ENCODE assay signal across 21 cellular contexts in genomic region chr17:80386341-80386740, GRCh38.
"Had no signal": no experiment of that assay in that cellular context is flagged by ENCODE, and none has a peak within 500 bp of the region (broad histone marks: within the 10 kb centered on the region; RNA-seq: fewer than 3 reads in every experiment).

No MANE protein-coding gene starts in this region.

- ATAC-seq: left lobe of liver; lower lobe of right lung; naive thymus-derived CD4-positive, alpha-beta T cell; pancreas; right lobe of liver; stimulated activated memory B cell treated with anti-CD40 and anti-IgM and Interleukin-4, amounts not matched to agents 10 μg/mL and 1 μg/mL and 100 μg/mL, for 72 hours; T-cell had no signal

- H3K9me3 ChIP-seq: lower lobe of right lung, neutrophil, pancreas, right lobe of liver, SJCRH30, thoracic aorta, vagina had no signal

- H3K4me3 ChIP-seq: lower lobe of right lung, pancreas, right lobe of liver, SJCRH30, thoracic aorta, vagina had no signal

- H3K27me3 ChIP-seq: neutrophil, pancreas, right lobe of liver, SJCRH30, vagina had no signal

- H3K36me3 ChIP-seq: SJCRH30 had no signal

- H3K4me1 ChIP-seq: lower lobe of right lung, pancreas, right lobe of liver, vagina had no signal

- H3K27me3 Mint-ChIP-seq: activated naive CD8-positive, alpha-beta T cell treated with anti-CD3 and anti-CD28 coated beads, Interleukin-2, amount 10 ng/mL, durations not matched to agents 7 days and 5 days; dendritic cell treated with granulocyte-macrophage colony-stimulating factor and Interleukin-4, amounts not matched to agents 40 ng/mL and 50 ng/mL, for 4 days; naive thymus-derived CD4-positive, alpha-beta T cell; stimulated activated memory B cell treated with anti-CD40 and anti-IgM and Interleukin-4, amounts not matched to agents 10 μg/mL and 1 μg/mL and 100 μg/mL, for 72 hours; T-cell; type B pancreatic cell had no signal

- H3K4me1 Mint-ChIP-seq: stimulated activated memory B cell treated with anti-CD40 and anti-IgM and Interleukin-4, amounts not matched to agents 10 μg/mL and 1 μg/mL and 100 μg/mL, for 72 hours had no signal

- H3K9me3 Mint-ChIP-seq: activated naive CD8-positive, alpha-beta T cell treated with anti-CD3 and anti-CD28 coated beads, Interleukin-2, amount 10 ng/mL, durations not matched to agents 7 days and 5 days; activated T-helper 2 cell treated with anti-CD3 and anti-CD28 coated beads, Interferon-gamma antibody, Interleukin-2, Interleukin-4, amounts not matched to agents 10 μg/mL and 5 μg/mL and 100 μg/mL, durations not matched to agents 14 hours and 24 hours and 36 hours; dendritic cell treated with granulocyte-macrophage colony-stimulating factor and Interleukin-4, amounts not matched to agents 40 ng/mL and 50 ng/mL, for 4 days; stimulated activated memory B cell treated with anti-CD40 and anti-IgM and Interleukin-4, amounts not matched to agents 10 μg/mL and 1 μg/mL and 100 μg/mL, for 72 hours; T-cell; type B pancreatic cell had no signal

- H3K4me3 Mint-ChIP-seq: activated naive CD8-positive, alpha-beta T cell treated with anti-CD3 and anti-CD28 coated beads, Interleukin-2, amount 10 ng/mL, durations not matched to agents 7 days and 5 days; dendritic cell treated with granulocyte-macrophage colony-stimulating factor and Interleukin-4, amounts not matched to agents 40 ng/mL and 50 ng/mL, for 4 days; naive thymus-derived CD4-positive, alpha-beta T cell; stimulated activated memory B cell treated with anti-CD40 and anti-IgM and Interleukin-4, amounts not matched to agents 10 μg/mL and 1 μg/mL and 100 μg/mL, for 72 hours; T-cell; type B pancreatic cell had no signal

- H3K27ac Mint-ChIP-seq: activated naive CD8-positive, alpha-beta T cell treated with anti-CD3 and anti-CD28 coated beads, Interleukin-2, amount 10 ng/mL, durations not matched to agents 7 days and 5 days; activated T-helper 2 cell treated with anti-CD3 and anti-CD28 coated beads, Interferon-gamma antibody, Interleukin-2, Interleukin-4, amounts not matched to agents 10 μg/mL and 5 μg/mL and 100 μg/mL, durations not matched to agents 14 hours and 24 hours and 36 hours; dendritic cell treated with granulocyte-macrophage colony-stimulating factor and Interleukin-4, amounts not matched to agents 40 ng/mL and 50 ng/mL, for 4 days; stimulated activated memory B cell treated with anti-CD40 and anti-IgM and Interleukin-4, amounts not matched to agents 10 μg/mL and 1 μg/mL and 100 μg/mL, for 72 hours; T-cell had no signal

- H3K27ac ChIP-seq: lower lobe of right lung, neutrophil, pancreas, right lobe of liver, SJCRH30, thoracic aorta, vagina, WERI-Rb-1 had no signal

- DNase-seq: activated CD4-positive, CD25-positive, alpha-beta regulatory T cell treated with anti-CD3 and anti-CD28 coated beads, Interleukin-2, amount 50 U/mL, for 72 hours; activated naive CD8-positive, alpha-beta T cell treated with anti-CD3 and anti-CD28 coated beads, Interleukin-2, amount 10 ng/mL, durations not matched to agents 7 days and 5 days; amygdala; effector CD4-positive, alpha-beta T cell; lower lobe of right lung; naive thymus-derived CD4-positive, alpha-beta T cell; pancreas; SJCRH30; small intestine; stimulated activated CD4-positive, alpha-beta T cell treated with anti-CD3 and anti-CD28 coated beads, Interleukin-2, amount 100 ng/mL, for 24 hours; T-cell; WERI-Rb-1 had no signal
